ENCODE assay signal across 1 cellular context in the genomic region with DNA sequence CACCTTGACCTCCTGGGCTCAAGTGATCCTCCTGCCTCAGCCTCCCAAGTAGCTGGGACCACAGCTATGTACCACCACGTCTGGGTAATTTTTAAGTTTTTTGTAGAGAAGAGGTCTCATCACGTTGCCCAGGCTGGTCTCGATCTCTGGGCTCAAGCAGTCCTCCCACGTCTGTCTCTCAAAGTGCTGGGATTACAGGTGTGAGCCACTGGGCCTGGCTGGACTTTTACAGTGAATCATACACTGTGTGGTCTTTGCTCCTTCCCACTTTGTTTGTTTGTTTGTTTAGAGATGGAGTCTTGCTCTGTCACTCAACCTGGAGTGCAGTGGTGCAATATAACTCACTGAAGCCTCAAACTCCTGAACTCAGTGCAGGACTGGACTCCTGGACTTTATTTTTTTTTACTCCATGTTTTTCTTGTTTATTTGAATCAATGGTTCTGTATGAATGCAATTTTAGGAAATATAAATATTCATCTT.
A peak's percentile ranks its signal among the peaks of the same experiment; 100 is the strongest.
TF ChIP-seq lines count a peak whose summit lies in the region.

No MANE protein-coding gene starts in this region.

TF ChIP-seq in HepG2, 621 proteins besides CTCF, POLR2A, EP300 and RAD21 (continued from another document and continues in another):
- TF ChIP-seq MIER3 (CRISPR knock-in tag; IDR thresholded peaks at IDR 0.05; ENCODE audit: borderline replicate concordance) (no peak), JUN (CRISPR knock-in tag; IDR thresholded peaks at IDR 0.05) (0 out of 2 replicates have a peak, but pooled peaks have one; percentile 55), TBX2 (CRISPR knock-in tag; IDR thresholded peaks at IDR 0.05; ENCODE audit: borderline replicate concordance) (peak; percentile 61; the same call in 1 of the 2 replicates), GABPA (IDR thresholded peaks at IDR 0.05; ENCODE audit: low read depth, low read length) (no peak), GABPA (CRISPR knock-in tag; IDR thresholded peaks at IDR 0.05; ENCODE audit: low read depth) (no peak), ZFP41 (CRISPR knock-in tag; IDR thresholded peaks at IDR 0.05; ENCODE audit: borderline replicate concordance) (no peak), ZNF101 (CRISPR knock-in tag; IDR thresholded peaks at IDR 0.05; ENCODE audit: borderline replicate concordance, low read depth) (no peak), ZNF724P (CRISPR knock-in tag; IDR thresholded peaks at IDR 0.05; ENCODE audit: borderline replicate concordance) (no peak), HDAC1 (CRISPR knock-in tag; IDR thresholded peaks at IDR 0.05) (peak; percentile 48), ZBTB1 (CRISPR knock-in tag; IDR thresholded peaks at IDR 0.05; ENCODE audit: borderline replicate concordance) (no peak), GATAD2A (CRISPR knock-in tag; IDR thresholded peaks at IDR 0.05) (peak; percentile 72), SAP130 (CRISPR knock-in tag; IDR thresholded peaks at IDR 0.05; ENCODE audit: low read depth) (peak; percentile 65; the same call in 1 of the 2 replicates), ZNF234 (CRISPR knock-in tag; conservative IDR thresholded peaks at IDR 0.05) (no peak), ATF7 (IDR thresholded peaks at IDR 0.05) (peak; percentile 39; the same call in 1 of the 2 replicates), ATF7 (CRISPR knock-in tag; IDR thresholded peaks at IDR 0.05) (no peak), SMAD9 (CRISPR knock-in tag; IDR thresholded peaks at IDR 0.05) (no peak), ZNF891 (CRISPR knock-in tag; IDR thresholded peaks at IDR 0.05) (no peak), ASH2L (IDR thresholded peaks at IDR 0.05; ENCODE audit: insufficient read length, low read depth, low read length) (peak; percentile 33), LCORL (IDR thresholded peaks at IDR 0.05) (no peak), LCORL (CRISPR knock-in tag; IDR thresholded peaks at IDR 0.05) (peak; percentile 19; the same call in 1 of the 2 replicates), ZNF777 (CRISPR knock-in tag; IDR thresholded peaks at IDR 0.05) (no peak), ZMAT3 (CRISPR knock-in tag; conservative IDR thresholded peaks at IDR 0.05) (no peak), ZNF879 (CRISPR knock-in tag; IDR thresholded peaks at IDR 0.05) (no peak), ZNF460 (CRISPR knock-in tag; IDR thresholded peaks at IDR 0.05; ENCODE audit: borderline replicate concordance) (0 out of 2 replicates have a peak, but pooled peaks have one; percentile 9), SP4 (CRISPR knock-in tag; IDR thresholded peaks at IDR 0.05) (peak; percentile 58)
- TF ChIP-seq, protein P1, sequence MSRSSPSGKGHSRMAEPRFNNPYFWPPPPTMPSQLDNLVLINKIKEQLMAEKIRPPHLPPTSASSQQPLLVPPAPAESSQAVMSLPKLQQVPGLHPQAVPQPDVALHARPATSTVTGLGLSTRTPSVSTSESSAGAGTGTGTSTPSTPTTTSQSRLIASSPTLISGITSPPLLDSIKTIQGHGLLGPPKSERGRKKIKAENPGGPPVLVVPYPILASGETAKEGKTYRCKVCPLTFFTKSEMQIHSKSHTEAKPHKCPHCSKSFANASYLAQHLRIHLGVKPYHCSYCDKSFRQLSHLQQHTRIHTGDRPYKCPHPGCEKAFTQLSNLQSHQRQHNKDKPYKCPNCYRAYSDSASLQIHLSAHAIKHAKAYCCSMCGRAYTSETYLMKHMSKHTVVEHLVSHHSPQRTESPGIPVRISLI (CRISPR knock-in tag; IDR thresholded peaks at IDR 0.05; ENCODE audit: borderline replicate concordance): peak; percentile 13; the same call in 1 of the 2 replicates
- TF ChIP-seq, protein P2, sequence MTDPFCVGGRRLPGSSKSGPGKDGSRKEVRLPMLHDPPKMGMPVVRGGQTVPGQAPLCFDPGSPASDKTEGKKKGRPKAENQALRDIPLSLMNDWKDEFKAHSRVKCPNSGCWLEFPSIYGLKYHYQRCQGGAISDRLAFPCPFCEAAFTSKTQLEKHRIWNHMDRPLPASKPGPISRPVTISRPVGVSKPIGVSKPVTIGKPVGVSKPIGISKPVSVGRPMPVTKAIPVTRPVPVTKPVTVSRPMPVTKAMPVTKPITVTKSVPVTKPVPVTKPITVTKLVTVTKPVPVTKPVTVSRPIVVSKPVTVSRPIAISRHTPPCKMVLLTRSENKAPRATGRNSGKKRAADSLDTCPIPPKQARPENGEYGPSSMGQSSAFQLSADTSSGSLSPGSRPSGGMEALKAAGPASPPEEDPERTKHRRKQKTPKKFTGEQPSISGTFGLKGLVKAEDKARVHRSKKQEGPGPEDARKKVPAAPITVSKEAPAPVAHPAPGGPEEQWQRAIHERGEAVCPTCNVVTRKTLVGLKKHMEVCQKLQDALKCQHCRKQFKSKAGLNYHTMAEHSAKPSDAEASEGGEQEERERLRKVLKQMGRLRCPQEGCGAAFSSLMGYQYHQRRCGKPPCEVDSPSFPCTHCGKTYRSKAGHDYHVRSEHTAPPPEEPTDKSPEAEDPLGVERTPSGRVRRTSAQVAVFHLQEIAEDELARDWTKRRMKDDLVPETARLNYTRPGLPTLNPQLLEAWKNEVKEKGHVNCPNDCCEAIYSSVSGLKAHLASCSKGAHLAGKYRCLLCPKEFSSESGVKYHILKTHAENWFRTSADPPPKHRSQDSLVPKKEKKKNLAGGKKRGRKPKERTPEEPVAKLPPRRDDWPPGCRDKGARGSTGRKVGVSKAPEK (CRISPR knock-in tag; IDR thresholded peaks at IDR 0.05; ENCODE audit: borderline replicate concordance): 0 out of 2 replicates have a peak, but pooled peaks have one; percentile 38
- TF ChIP-seq, protein P3, sequence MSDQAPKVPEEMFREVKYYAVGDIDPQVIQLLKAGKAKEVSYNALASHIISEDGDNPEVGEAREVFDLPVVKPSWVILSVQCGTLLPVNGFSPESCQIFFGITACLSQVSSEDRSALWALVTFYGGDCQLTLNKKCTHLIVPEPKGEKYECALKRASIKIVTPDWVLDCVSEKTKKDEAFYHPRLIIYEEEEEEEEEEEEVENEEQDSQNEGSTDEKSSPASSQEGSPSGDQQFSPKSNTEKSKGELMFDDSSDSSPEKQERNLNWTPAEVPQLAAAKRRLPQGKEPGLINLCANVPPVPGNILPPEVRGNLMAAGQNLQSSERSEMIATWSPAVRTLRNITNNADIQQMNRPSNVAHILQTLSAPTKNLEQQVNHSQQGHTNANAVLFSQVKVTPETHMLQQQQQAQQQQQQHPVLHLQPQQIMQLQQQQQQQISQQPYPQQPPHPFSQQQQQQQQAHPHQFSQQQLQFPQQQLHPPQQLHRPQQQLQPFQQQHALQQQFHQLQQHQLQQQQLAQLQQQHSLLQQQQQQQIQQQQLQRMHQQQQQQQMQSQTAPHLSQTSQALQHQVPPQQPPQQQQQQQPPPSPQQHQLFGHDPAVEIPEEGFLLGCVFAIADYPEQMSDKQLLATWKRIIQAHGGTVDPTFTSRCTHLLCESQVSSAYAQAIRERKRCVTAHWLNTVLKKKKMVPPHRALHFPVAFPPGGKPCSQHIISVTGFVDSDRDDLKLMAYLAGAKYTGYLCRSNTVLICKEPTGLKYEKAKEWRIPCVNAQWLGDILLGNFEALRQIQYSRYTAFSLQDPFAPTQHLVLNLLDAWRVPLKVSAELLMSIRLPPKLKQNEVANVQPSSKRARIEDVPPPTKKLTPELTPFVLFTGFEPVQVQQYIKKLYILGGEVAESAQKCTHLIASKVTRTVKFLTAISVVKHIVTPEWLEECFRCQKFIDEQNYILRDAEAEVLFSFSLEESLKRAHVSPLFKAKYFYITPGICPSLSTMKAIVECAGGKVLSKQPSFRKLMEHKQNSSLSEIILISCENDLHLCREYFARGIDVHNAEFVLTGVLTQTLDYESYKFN (CRISPR knock-in tag; conservative IDR thresholded peaks at IDR 0.05): peak; percentile 78
- TF ChIP-seq, protein P4, sequence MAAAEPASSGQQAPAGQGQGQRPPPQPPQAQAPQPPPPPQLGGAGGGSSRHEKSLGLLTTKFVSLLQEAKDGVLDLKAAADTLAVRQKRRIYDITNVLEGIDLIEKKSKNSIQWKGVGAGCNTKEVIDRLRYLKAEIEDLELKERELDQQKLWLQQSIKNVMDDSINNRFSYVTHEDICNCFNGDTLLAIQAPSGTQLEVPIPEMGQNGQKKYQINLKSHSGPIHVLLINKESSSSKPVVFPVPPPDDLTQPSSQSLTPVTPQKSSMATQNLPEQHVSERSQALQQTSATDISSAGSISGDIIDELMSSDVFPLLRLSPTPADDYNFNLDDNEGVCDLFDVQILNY (CRISPR knock-in tag; conservative IDR thresholded peaks at IDR 0.05): no peak
- TF ChIP-seq, protein P5, sequence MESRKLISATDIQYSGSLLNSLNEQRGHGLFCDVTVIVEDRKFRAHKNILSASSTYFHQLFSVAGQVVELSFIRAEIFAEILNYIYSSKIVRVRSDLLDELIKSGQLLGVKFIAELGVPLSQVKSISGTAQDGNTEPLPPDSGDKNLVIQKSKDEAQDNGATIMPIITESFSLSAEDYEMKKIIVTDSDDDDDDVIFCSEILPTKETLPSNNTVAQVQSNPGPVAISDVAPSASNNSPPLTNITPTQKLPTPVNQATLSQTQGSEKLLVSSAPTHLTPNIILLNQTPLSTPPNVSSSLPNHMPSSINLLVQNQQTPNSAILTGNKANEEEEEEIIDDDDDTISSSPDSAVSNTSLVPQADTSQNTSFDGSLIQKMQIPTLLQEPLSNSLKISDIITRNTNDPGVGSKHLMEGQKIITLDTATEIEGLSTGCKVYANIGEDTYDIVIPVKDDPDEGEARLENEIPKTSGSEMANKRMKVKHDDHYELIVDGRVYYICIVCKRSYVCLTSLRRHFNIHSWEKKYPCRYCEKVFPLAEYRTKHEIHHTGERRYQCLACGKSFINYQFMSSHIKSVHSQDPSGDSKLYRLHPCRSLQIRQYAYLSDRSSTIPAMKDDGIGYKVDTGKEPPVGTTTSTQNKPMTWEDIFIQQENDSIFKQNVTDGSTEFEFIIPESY (CRISPR knock-in tag; IDR thresholded peaks at IDR 0.05): no peak
- TF ChIP-seq, protein P6, sequence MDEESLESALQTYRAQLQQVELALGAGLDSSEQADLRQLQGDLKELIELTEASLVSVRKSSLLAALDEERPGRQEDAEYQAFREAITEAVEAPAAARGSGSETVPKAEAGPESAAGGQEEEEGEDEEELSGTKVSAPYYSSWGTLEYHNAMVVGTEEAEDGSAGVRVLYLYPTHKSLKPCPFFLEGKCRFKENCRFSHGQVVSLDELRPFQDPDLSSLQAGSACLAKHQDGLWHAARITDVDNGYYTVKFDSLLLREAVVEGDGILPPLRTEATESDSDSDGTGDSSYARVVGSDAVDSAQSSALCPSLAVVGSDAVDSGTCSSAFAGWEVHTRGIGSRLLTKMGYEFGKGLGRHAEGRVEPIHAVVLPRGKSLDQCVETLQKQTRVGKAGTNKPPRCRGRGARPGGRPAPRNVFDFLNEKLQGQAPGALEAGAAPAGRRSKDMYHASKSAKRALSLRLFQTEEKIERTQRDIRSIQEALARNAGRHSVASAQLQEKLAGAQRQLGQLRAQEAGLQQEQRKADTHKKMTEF (CRISPR knock-in tag; IDR thresholded peaks at IDR 0.05): no peak
- TF ChIP-seq, protein P7, sequence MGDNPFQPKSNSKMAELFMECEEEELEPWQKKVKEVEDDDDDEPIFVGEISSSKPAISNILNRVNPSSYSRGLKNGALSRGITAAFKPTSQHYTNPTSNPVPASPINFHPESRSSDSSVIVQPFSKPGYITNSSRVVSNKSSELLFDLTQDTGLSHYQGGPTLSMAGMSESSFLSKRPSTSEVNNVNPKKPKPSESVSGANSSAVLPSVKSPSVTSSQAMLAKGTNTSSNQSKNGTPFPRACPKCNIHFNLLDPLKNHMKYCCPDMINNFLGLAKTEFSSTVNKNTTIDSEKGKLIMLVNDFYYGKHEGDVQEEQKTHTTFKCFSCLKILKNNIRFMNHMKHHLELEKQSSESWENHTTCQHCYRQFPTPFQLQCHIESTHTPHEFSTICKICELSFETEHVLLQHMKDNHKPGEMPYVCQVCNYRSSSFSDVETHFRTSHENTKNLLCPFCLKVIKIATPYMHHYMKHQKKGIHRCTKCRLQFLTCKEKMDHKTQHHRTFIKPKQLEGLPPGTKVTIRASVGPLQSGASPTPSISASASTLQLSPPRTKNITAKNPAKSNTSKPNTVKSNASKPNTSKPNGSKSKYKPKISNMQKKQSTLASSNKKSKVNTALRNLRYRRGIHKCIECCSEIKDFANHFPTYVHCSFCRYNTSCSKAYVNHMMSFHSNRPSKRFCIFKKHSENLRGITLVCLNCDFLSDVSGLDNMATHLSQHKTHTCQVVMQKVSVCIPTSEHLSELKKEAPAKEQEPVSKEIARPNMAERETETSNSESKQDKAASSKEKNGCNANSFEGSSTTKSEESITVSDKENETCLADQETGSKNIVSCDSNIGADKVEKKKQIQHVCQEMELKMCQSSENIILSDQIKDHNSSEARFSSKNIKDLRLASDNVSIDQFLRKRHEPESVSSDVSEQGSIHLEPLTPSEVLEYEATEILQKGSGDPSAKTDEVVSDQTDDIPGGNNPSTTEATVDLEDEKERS (CRISPR knock-in tag; IDR thresholded peaks at IDR 0.05): 0 out of 2 replicates have a peak, but pooled peaks have one; percentile 13
- TF ChIP-seq, protein P8, sequence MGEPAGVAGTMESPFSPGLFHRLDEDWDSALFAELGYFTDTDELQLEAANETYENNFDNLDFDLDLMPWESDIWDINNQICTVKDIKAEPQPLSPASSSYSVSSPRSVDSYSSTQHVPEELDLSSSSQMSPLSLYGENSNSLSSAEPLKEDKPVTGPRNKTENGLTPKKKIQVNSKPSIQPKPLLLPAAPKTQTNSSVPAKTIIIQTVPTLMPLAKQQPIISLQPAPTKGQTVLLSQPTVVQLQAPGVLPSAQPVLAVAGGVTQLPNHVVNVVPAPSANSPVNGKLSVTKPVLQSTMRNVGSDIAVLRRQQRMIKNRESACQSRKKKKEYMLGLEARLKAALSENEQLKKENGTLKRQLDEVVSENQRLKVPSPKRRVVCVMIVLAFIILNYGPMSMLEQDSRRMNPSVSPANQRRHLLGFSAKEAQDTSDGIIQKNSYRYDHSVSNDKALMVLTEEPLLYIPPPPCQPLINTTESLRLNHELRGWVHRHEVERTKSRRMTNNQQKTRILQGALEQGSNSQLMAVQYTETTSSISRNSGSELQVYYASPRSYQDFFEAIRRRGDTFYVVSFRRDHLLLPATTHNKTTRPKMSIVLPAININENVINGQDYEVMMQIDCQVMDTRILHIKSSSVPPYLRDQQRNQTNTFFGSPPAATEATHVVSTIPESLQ (CRISPR knock-in tag; conservative IDR thresholded peaks at IDR 0.05): no peak
- TF ChIP-seq, protein P9, sequence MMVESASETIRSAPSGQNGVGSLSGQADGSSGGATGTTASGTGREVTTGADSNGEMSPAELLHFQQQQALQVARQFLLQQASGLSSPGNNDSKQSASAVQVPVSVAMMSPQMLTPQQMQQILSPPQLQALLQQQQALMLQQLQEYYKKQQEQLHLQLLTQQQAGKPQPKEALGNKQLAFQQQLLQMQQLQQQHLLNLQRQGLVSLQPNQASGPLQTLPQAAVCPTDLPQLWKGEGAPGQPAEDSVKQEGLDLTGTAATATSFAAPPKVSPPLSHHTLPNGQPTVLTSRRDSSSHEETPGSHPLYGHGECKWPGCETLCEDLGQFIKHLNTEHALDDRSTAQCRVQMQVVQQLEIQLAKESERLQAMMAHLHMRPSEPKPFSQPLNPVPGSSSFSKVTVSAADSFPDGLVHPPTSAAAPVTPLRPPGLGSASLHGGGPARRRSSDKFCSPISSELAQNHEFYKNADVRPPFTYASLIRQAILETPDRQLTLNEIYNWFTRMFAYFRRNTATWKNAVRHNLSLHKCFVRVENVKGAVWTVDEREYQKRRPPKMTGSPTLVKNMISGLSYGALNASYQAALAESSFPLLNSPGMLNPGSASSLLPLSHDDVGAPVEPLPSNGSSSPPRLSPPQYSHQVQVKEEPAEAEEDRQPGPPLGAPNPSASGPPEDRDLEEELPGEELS (CRISPR knock-in tag; IDR thresholded peaks at IDR 0.05): peak; percentile 92
